ENCODE assay signal across 10 cellular contexts in genomic region chr3:156817931-156818765, GRCh38. TPM values are rescaled to one million over a fixed set of nuclear protein-coding genes. Genes with fewer than 3 reads are reported as not detected.
DNase-seq lines count a peak whose midpoint lies in the region; ATAC-seq lines count a peak whose summit lies in the region.
"Had no signal": no experiment of that assay in that cellular context is flagged by ENCODE, and none has a peak within 500 bp of the region (broad histone marks: within the 10 kb centered on the region; RNA-seq: fewer than 3 reads in every experiment).

No MANE protein-coding gene starts in this region.

- H3K4me1 ChIP-seq in right cardiac atrium (ENCODE audit: control insufficient read depth, insufficient read depth, low read length): no peaks in the 10 kb centered on the region

- no peaks in the 10 kb centered on the region for H3K27me3 Mint-ChIP-seq in memory B cell

- H3K27ac ChIP-seq in right cardiac atrium (ENCODE audit: low read length): peak overlapping the region; percentile 13

- peaks cover 0 to 12% of the 10 kb centered on the region in 2 donors for H3K9me3 Mint-ChIP-seq in activated naive CD4-positive, alpha-beta T cell treated with anti-CD3 and anti-CD28 coated beads, Interleukin-2, amount 50 U/mL, for 72 hours
- H3K9me3 Mint-ChIP-seq in memory B cell: no peaks in the 10 kb centered on the region

- no peaks in the 10 kb centered on the region for H3K9me3 ChIP-seq in right cardiac atrium (ENCODE audit: control insufficient read depth, low read length)

- peak overlapping the region; percentile 58 for H3K4me3 Mint-ChIP-seq in memory B cell

- H3K27me3 ChIP-seq in right cardiac atrium (ENCODE audit: control insufficient read depth, insufficient read depth): no peaks in the 10 kb centered on the region

- H3K4me1 Mint-ChIP-seq in memory B cell: peaks cover 11% of the 10 kb centered on the region

- H3K27ac Mint-ChIP-seq in activated naive CD4-positive, alpha-beta T cell treated with anti-CD3 and anti-CD28 coated beads, Interleukin-2, amount 50 U/mL, for 72 hours: peak overlapping the region; percentile 99
- peak overlapping the region; percentile 84 for H3K27ac Mint-ChIP-seq in memory B cell

- 86% methylated on average over 4 of the region's 4 CpGs for WGBS in right cardiac atrium

- intact Hi-C loops in right cardiac atrium (cut with DNase I): loop anchor here in 3 of 4 donors (5.0 to 10.0 kb wide), 3 partner anchors 133 to 264 kb away; no protein-coding TSS in a partner anchor
- intact Hi-C loops in cardiac septum (cut with DNase I): loop anchor here (1.0 to 5.0 kb wide), 3 partner anchors 8 to 266 kb away; partner anchors contain the start of genes LEKR1 and TIPARP

- no peak overlapping the region for H3K4me3 ChIP-seq in right cardiac atrium (ENCODE audit: low read length)

- DNase-seq in right cardiac atrium (no peak), cardiac septum (ENCODE audit: low spot score) (no peak), memory B cell (ENCODE audit: low spot score in 2 of 2) (no peak), GM19238 (ENCODE audit: insufficient read length, low spot score) (no peak), A172 (ENCODE audit: low spot score) (no peak)
- DNase-seq in activated naive CD4-positive, alpha-beta T cell treated with anti-CD3 and anti-CD28 coated beads, Interleukin-2, amount 50 U/mL, for 72 hours (ENCODE audit: low spot score in 2 of 2): no peak
- DNase-seq: amniotic stem cell, NCI-H526 had no signal

- ATAC-seq in right cardiac atrium (no peak), memory B cell (ENCODE audit: low read depth) (no peak), GM18520 (IDR thresholded peaks at IDR 0.05; ENCODE audit: unreplicated experiment) (no peak), HG02759 (IDR thresholded peaks at IDR 0.05; ENCODE audit: unreplicated experiment) (no peak)
- peak in 1 of 2 donors; percentile 4 for ATAC-seq in activated naive CD4-positive, alpha-beta T cell treated with anti-CD3 and anti-CD28 coated beads, Interleukin-2, amount 50 U/mL, for 72 hours

- peaks cover 17 to 20% of the 10 kb centered on the region in 2 donors for H3K36me3 Mint-ChIP-seq in activated naive CD4-positive, alpha-beta T cell treated with anti-CD3 and anti-CD28 coated beads, Interleukin-2, amount 50 U/mL, for 72 hours
- no peaks in the 10 kb centered on the region for H3K36me3 Mint-ChIP-seq in memory B cell

RNA-seq across cellular contexts. Expression of gene LEKR1, which starts 8.0 kb away (rescaled TPM):
- 1 to 10 TPM in 3 of 4 donors, under 1 TPM in 1; 0.97 to 2.0 (median 1.6) TPM for total RNA-seq in right cardiac atrium
- 1.2 TPM for polyA plus RNA-seq in right cardiac atrium
- 0.32 TPM for total RNA-seq in cardiac septum
- 1 to 10 TPM; 1.0 to 1.1 TPM for total RNA-seq in activated naive CD4-positive, alpha-beta T cell treated with anti-CD3 and anti-CD28 coated beads, Interleukin-2, amount 50 U/mL, for 72 hours
- 0.72 and 0.96 TPM in 2 replicates for total RNA-seq in A172 (2014; rRNA removed; shearing (Covaris generic))
